19 cellular contexts compared by ENCODE assay signal in genomic region chr1:187605736-187606135, GRCh38.
DNase-seq lines count a peak whose midpoint lies in the region; ATAC-seq, FAIRE-seq and TF ChIP-seq lines count a peak whose summit lies in the region.
"Had no signal": no experiment of that assay in that cellular context is flagged by ENCODE, and none has a peak within 500 bp of the region (broad histone marks: within the 10 kb centered on the region; RNA-seq: fewer than 3 reads in every experiment).

No MANE protein-coding gene starts in this region.

- no peak overlapping the region for H3K9ac ChIP-seq in HCT116 (ENCODE audit: low read length)
- no peak overlapping the region for H3K9ac ChIP-seq in H1 (replicated peaks in 1 of 4; ENCODE audit: extremely low read depth in 1 of 4, low read depth in 3 of 4, low read length in 3 of 4)

- TF ChIP-seq POLR2A in HCT116 (IDR thresholded peaks at IDR 0.05; ENCODE audit: borderline replicate concordance, extremely low read depth, insufficient read depth, insufficient read length), result no peak
- TF ChIP-seq POLR2A in H1 (IDR thresholded peaks at IDR 0.05; ENCODE audit: control extremely low read depth in 1 of 2, low read depth in 2 of 2, low read length in 2 of 2), result no peak

- H3K36me3 Mint-ChIP-seq in chondrocyte (ENCODE audit: low read depth), result peaks cover 2% of the 10 kb centered on the region
- H3K36me3 Mint-ChIP-seq: IgD-negative memory B cell had no signal

- H3K4me3 ChIP-seq in HCT116 (replicated peaks in 1 of 2; ENCODE audit: low read depth in 1 of 2, low read length in 2 of 2) (no peak overlapping the region), H1 (ENCODE audit: extremely low read depth in 1 of 4, insufficient read depth in 2 of 4, low read depth in 3 of 4, low read length in 4 of 4) (no peak overlapping the region)
- H3K4me3 ChIP-seq: PC-9 had no signal

- H4K91ac ChIP-seq in H1 (replicated peaks; ENCODE audit: insufficient read length, low read length), result no peak overlapping the region

- no peak overlapping the region for H3K4me2 ChIP-seq in HCT116 (ENCODE audit: low read length)
- no peak overlapping the region for H3K4me2 ChIP-seq in H1 (ENCODE audit: insufficient read depth in 1 of 2, low read depth in 2 of 2, low read length in 2 of 2)
- H3K4me2 ChIP-seq: PC-9 had no signal

- no peak overlapping the region for H3K18ac ChIP-seq in H1 (ENCODE audit: extremely low read depth, low read length)

- H3K36me3 ChIP-seq in HCT116 (ENCODE audit: control insufficient read depth in 1 of 2, insufficient read depth in 2 of 2, low read length in 2 of 2), result no peaks in the 10 kb centered on the region
- no peaks in the 10 kb centered on the region; a peak in 1 of 8 replicates for H3K36me3 ChIP-seq in H1 (ENCODE audit: control insufficient read depth in 2 of 4, insufficient read depth in 4 of 4, low read length in 3 of 4)

- TF ChIP-seq EP300 in H1 (IDR thresholded peaks at IDR 0.05; ENCODE audit: borderline replicate concordance in 1 of 2, low read depth in 2 of 2, low read length in 2 of 2), result no peak

- H4K8ac ChIP-seq in H1 (ENCODE audit: extremely low read depth, insufficient read depth, low read length), result no peak overlapping the region

- H4K5ac ChIP-seq in H1 (ENCODE audit: insufficient read length, low read depth, low read length), result no peak overlapping the region

- TF ChIP-seq RAD21 in HCT116 (IDR thresholded peaks at IDR 0.05; ENCODE audit: low read depth) (no peak), H1 (IDR thresholded peaks at IDR 0.05 in 1 of 2, conservative IDR thresholded peaks at IDR 0.05 in 1 of 2; ENCODE audit: low read depth in 2 of 2, low read length in 2 of 2) (no peak)

- peak overlapping the region; percentile 33 for H3K56ac ChIP-seq in H1 (replicated peaks; ENCODE audit: insufficient read length, low read depth, low read length)

- RAD21 ChIA-PET in HCT116 (lab: Charles Lee; ENCODE audit: low non-redundant PET in 1 of 2, low total read pairs in 2 of 2, uncharacterized antibody in 2 of 2, unreplicated experiment in 2 of 2), result no interaction called here

- no peak overlapping the region for H2BK120ac ChIP-seq in H1 (replicated peaks; ENCODE audit: low read depth, low read length)

- H3K4me1 ChIP-seq in HCT116 (ENCODE audit: control insufficient read depth in 1 of 2, insufficient read depth in 2 of 2, low read length in 2 of 2) (no peaks in the 10 kb centered on the region), H1 (replicated peaks in 1 of 4; ENCODE audit: control insufficient read depth in 3 of 4, insufficient read depth in 4 of 4, low read length in 3 of 4) (peaks cover 0 to 3% (median 2%) of the 10 kb centered on the region in 4 experiments; a peak in 2 of 7 replicates)

- H3K27me3 Mint-ChIP-seq in chondrocyte (ENCODE audit: low read depth), result peaks cover 2% of the 10 kb centered on the region
- H3K27me3 Mint-ChIP-seq: IgD-negative memory B cell had no signal

- no peak overlapping the region; the same call in 1 of the 2 replicates for H2BK12ac ChIP-seq in H1 (ENCODE audit: low read depth, low read length)

- no peaks in the 10 kb centered on the region for H3K9me2 ChIP-seq in HCT116 (ENCODE audit: insufficient read depth)

- H4K20me1 ChIP-seq in HCT116 (ENCODE audit: insufficient read depth) (no peaks in the 10 kb centered on the region), H1 (replicated peaks in 1 of 2; ENCODE audit: control insufficient read depth in 1 of 2, insufficient read depth in 2 of 2, low read length in 2 of 2) (no peaks in the 10 kb centered on the region)

- H3K27ac ChIP-seq in HCT116 (ENCODE audit: low read depth, low read length) (no peak overlapping the region), H1 (ENCODE audit: low read depth, low read length) (no peak overlapping the region)
- H3K27ac ChIP-seq: C4-2B, PC-9 had no signal

- no peak overlapping the region for H2AK5ac ChIP-seq in H1 (ENCODE audit: low read depth, low read length)

- H3K4ac ChIP-seq in H1 (replicated peaks; ENCODE audit: insufficient read length, low read depth, low read length), result no peak overlapping the region

- H3K4me1 Mint-ChIP-seq in chondrocyte (ENCODE audit: low read depth), result peaks cover 6% of the 10 kb centered on the region
- H3K4me1 Mint-ChIP-seq: IgD-negative memory B cell had no signal

- H3K4me3 Mint-ChIP-seq in chondrocyte (ENCODE audit: unreplicated experiment), result no peak overlapping the region
- H3K4me3 Mint-ChIP-seq: IgD-negative memory B cell had no signal

- no peak overlapping the region for H2BK20ac ChIP-seq in H1 (ENCODE audit: low read length)

- H3K27me3 ChIP-seq in HCT116 (ENCODE audit: insufficient read depth, low read length) (no peaks in the 10 kb centered on the region), H1 (replicated peaks in 1 of 4; ENCODE audit: control insufficient read depth in 3 of 4, extremely low read depth in 1 of 4, insufficient read depth in 3 of 4, low read length in 3 of 4) (no peaks in the 10 kb centered on the region)

- H3K9me3 ChIP-seq in HCT116 (ENCODE audit: control insufficient read depth in 1 of 2, insufficient read depth in 1 of 2, low read depth in 1 of 2, low read length in 2 of 2) (no peaks in the 10 kb centered on the region), H1 (ENCODE audit: insufficient read depth in 2 of 2, low read depth in 1 of 2, low read length in 1 of 2) (0 out of 4 replicates have a peak, but pooled peaks cover 0 to 3% of the 10 kb centered on the region in 2 experiments)

- POLR2A ChIA-PET in HCT116 (lab: Charles Lee) (no interaction called here), H1 (lab: Charles Lee; ENCODE audit: partially characterized antibody) (no interaction called here), HEK293T (lab: Yijun Ruan, JAX) (no interaction called here)

- H3K27ac Mint-ChIP-seq in chondrocyte (ENCODE audit: unreplicated experiment), result no peak overlapping the region
- H3K27ac Mint-ChIP-seq: IgD-negative memory B cell had no signal

- DNase-seq in DMS53 (lab: John Stamatoyannopoulos, UW) (peak; percentile 74), HCT116 (ENCODE audit: low read depth, low spot score) (no peak), NCI-H510A (lab: John Stamatoyannopoulos, UW) (peak; percentile 3), H1 (ENCODE audit: low read depth in 1 of 2, low spot score in 2 of 2) (no peak), HEK293T (ENCODE audit: extremely low spot score) (no peak), chondrocyte (ENCODE audit: low spot score) (no peak)
- DNase-seq: MM.1S; NCI-H1092 treated with DMSO at 0.1 percent for 48 hours; NCI-H526; NK-92 treated with Interleukin-12 subunit alpha and Interleukin-12 subunit beta, amount 100 ng/mL, for 24 hours; PC-9; T-helper 1 cell; T1000 had no signal

- H3K23me2 ChIP-seq in H1 (ENCODE audit: low read depth, low read length), result no peaks in the 10 kb centered on the region

- H3K9me3 Mint-ChIP-seq in chondrocyte (ENCODE audit: low read depth), result peaks cover 26% of the 10 kb centered on the region

- CTCF ChIA-PET in HCT116 (lab: Charles Lee) (no interaction called here), H1 (lab: Charles Lee; ENCODE audit: partially characterized antibody) (no interaction called here), HEK293T (lab: Yijun Ruan, JAX) (no interaction called here)

- H2BK5ac ChIP-seq in H1 (ENCODE audit: low read depth, low read length), result peak overlapping the region; percentile 15; the same call in 1 of the 2 replicates

- no peak for ATAC-seq in HCT116
- ATAC-seq in GM18502 (IDR thresholded peaks at IDR 0.05; ENCODE audit: poor library complexity, unreplicated experiment), result no peak
- no peak for ATAC-seq in HG02870 (IDR thresholded peaks at IDR 0.05; ENCODE audit: unreplicated experiment)
- ATAC-seq: Right ventricle myocardium inferior, SK-N-SH treated with all-trans-retinoic acid at 6 μM for 48 hours had no signal

- FAIRE-seq in H1 (lab: Jason Lieb, UNC), result peak; percentile 52

- TF ChIP-seq CTCF in HCT116 (IDR thresholded peaks at IDR 0.05 in 2 of 3, conservative IDR thresholded peaks at IDR 0.05 in 1 of 3; ENCODE audit: borderline replicate concordance in 1 of 3, insufficient read depth in 1 of 3, low read depth in 2 of 3, low read length in 2 of 3), result no peak
- no peak for TF ChIP-seq CTCF in H1 (IDR thresholded peaks at IDR 0.05; ENCODE audit: control extremely low read depth in 1 of 3, insufficient read depth in 1 of 3, low read depth in 1 of 3, low read length in 3 of 3)
- TF ChIP-seq CTCF in chondrocyte (IDR thresholded peaks at IDR 0.05), result no peak

- no peak overlapping the region for H3K23ac ChIP-seq in H1 (ENCODE audit: insufficient read length)

- H2AFZ ChIP-seq in HCT116 (ENCODE audit: low read depth, low read length, poor library complexity, severe bottlenecking), result peak overlapping the region; percentile 68
- peak overlapping the region; percentile 89 for H2AFZ ChIP-seq in H1 (ENCODE audit: low read length)
- H2AFZ ChIP-seq: PC-9 had no signal

- H3K79me2 ChIP-seq in HCT116 (ENCODE audit: insufficient read depth, low read length) (no peaks in the 10 kb centered on the region), H1 (ENCODE audit: control insufficient read depth in 1 of 2, insufficient read depth in 2 of 2, low read length in 2 of 2) (no peaks in the 10 kb centered on the region)

- intact Hi-C loops in HCT116 (cut with micrococcal nuclease), result no loop called here

- BruUV-seq in HCT116 (replicated peaks; lab: Mats Ljungman, UMichigan), result no TSS peak

- no peaks in the 10 kb centered on the region for H3K79me1 ChIP-seq in H1 (ENCODE audit: low read depth, low read length)

- H3K14ac ChIP-seq in H1 (ENCODE audit: insufficient read length), result no peak overlapping the region

- no peak overlapping the region for H2BK15ac ChIP-seq in H1 (ENCODE audit: low read length)

TF ChIP-seq in HCT116, 20 proteins besides CTCF, POLR2A, EP300 and RAD21:
- TF ChIP-seq SP1 (IDR thresholded peaks at IDR 0.05; ENCODE audit: low read depth) (no peak), TCF7L2 (IDR thresholded peaks at IDR 0.05; ENCODE audit: borderline replicate concordance, extremely low read depth, insufficient read depth, insufficient read length) (no peak)
TF ChIP-seq in HCT116: peak in this region for 0.

TF ChIP-seq in H1, 55 proteins besides CTCF, POLR2A, EP300 and RAD21 (continues in another document):
- TF ChIP-seq SIN3A (conservative IDR thresholded peaks at IDR 0.05 in 1 of 2, IDR thresholded peaks at IDR 0.05 in 1 of 2; ENCODE audit: low read depth in 1 of 2, low read length in 2 of 2), result no peak
- TF ChIP-seq RFX5 (IDR thresholded peaks at IDR 0.05; ENCODE audit: borderline replicate concordance, low read depth, low read length), result no peak
- TF ChIP-seq BRCA1 (IDR thresholded peaks at IDR 0.05; ENCODE audit: low read depth, low read length), result no peak
- TF ChIP-seq JUN (IDR thresholded peaks at IDR 0.05; ENCODE audit: low read depth, low read length), result no peak
- TF ChIP-seq SIRT6 (IDR thresholded peaks at IDR 0.05; ENCODE audit: low read length), result no peak

TF ChIP-seq in HEK293T, 16 proteins besides CTCF, POLR2A, EP300 and RAD21:
- TF ChIP-seq FOXA1 (IDR thresholded peaks at IDR 0.05) (no peak), LEF1 (IDR thresholded peaks at IDR 0.05; ENCODE audit: borderline replicate concordance) (no peak), BHLHE40 (IDR thresholded peaks at IDR 0.05; ENCODE audit: borderline replicate concordance) (no peak), L3MBTL2 (conservative IDR thresholded peaks at IDR 0.05) (no peak), NFRKB (IDR thresholded peaks at IDR 0.05) (no peak), ZNF384 (IDR thresholded peaks at IDR 0.05) (no peak), FOXK2 (IDR thresholded peaks at IDR 0.05) (no peak), ELF4 (IDR thresholded peaks at IDR 0.05) (no peak)

Comparison
In these comparisons a context has a peak if more than half of its experiments do, and no peak if none do; other contexts are left out.
1. DNase-seq: peak in DMS53 (single experiment) and NCI-H510A (single experiment); none in HCT116 (single experiment), H1 (0 of 2), HEK293T (single experiment) and chondrocyte (single experiment).